Comparison of ENCODE assay signal across 1 cellular context in the genomic region with DNA sequence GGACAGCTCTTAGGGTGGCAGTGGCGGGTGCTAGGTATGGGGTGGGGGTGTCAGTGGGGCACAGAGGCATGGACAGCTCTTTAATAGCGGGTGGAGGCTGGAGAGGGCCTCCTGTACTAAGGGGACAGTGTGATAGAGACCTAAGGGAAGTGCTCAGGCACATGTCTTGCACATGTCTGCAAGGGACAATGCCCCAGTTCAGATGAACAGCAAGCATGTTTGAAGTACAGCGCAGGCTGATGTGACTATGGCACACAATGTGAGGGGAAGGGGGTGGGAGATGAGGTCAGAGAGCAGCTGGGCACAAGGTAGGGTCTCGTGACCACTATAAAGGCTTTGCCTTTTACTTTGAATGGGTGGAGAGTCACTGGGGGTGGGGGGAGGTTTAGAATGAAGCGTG.
TF ChIP-seq lines count a peak whose summit lies in the region.

No MANE protein-coding gene starts in this region.

TF ChIP-seq in HepG2, 621 proteins besides CTCF, POLR2A, EP300 and RAD21 (continued from another document):
- TF ChIP-seq, protein P1, sequence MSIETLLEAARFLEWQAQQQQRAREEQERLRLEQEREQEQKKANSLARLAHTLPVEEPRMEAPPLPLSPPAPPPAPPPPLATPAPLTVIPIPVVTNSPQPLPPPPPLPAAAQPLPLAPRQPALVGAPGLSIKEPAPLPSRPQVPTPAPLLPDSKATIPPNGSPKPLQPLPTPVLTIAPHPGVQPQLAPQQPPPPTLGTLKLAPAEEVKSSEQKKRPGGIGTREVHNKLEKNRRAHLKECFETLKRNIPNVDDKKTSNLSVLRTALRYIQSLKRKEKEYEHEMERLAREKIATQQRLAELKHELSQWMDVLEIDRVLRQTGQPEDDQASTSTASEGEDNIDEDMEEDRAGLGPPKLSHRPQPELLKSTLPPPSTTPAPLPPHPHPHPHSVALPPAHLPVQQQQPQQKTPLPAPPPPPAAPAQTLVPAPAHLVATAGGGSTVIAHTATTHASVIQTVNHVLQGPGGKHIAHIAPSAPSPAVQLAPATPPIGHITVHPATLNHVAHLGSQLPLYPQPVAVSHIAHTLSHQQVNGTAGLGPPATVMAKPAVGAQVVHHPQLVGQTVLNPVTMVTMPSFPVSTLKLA (IDR thresholded peaks at IDR 0.05): peak; percentile 55
TF ChIP-seq in HepG2: peak in this region for 1.
